In genomic region chr2:61425605-61426155, GRCh38 we compare ENCODE assay signal across 8 cellular contexts. TPM values are rescaled to one million over a fixed set of nuclear protein-coding genes. Genes with fewer than 3 reads are reported as not detected.
DNase-seq lines count a peak whose midpoint lies in the region; ATAC-seq lines count a peak whose summit lies in the region.

No MANE protein-coding gene starts in this region.

- H3K9me3 ChIP-seq in thymus (ENCODE audit: control insufficient read depth) = no peaks in the 10 kb centered on the region

- no peak for DNase-seq in activated naive CD4-positive, alpha-beta T cell treated with anti-CD3 and anti-CD28 coated beads, Interleukin-2, amount 10 ng/mL, durations not matched to agents 7 days and 5 days
- DNase-seq in activated naive CD4-positive, alpha-beta T cell treated with Interleukin-2 at 50 U/mL for 16 hours = no peak
- no peak for DNase-seq in activated naive CD8-positive, alpha-beta T cell treated with anti-CD3 and anti-CD28 coated beads, Interleukin-2, amount 10 ng/mL, durations not matched to agents 7 days and 5 days
- no peak for DNase-seq in DMS53 (lab: John Stamatoyannopoulos, UW)
- no peak for DNase-seq in G401 (ENCODE audit: low spot score)
- DNase-seq in T-helper 9 cell = no peak

- POLR2A ChIA-PET in activated naive CD8-positive, alpha-beta T cell treated with anti-CD3 and anti-CD28 coated beads, Interleukin-2, amount 10 ng/mL, durations not matched to agents 7 days and 5 days (lab: Charles Lee) = interaction anchor here (0.5 to 1.0 kb wide), 2 partner anchors 35 to 114 kb away, joined by 4 read pairs; no protein-coding TSS in a partner anchor

- peak overlapping the region; percentile 82 for H3K27ac Mint-ChIP-seq in activated naive CD4-positive, alpha-beta T cell treated with anti-CD3 and anti-CD28 coated beads, Interleukin-2, amount 10 ng/mL, durations not matched to agents 7 days and 5 days
- peak overlapping the region; percentile 88 for H3K27ac Mint-ChIP-seq in activated naive CD8-positive, alpha-beta T cell treated with anti-CD3 and anti-CD28 coated beads, Interleukin-2, amount 10 ng/mL, durations not matched to agents 7 days and 5 days

- peaks cover 54% of the 10 kb centered on the region for H3K4me1 Mint-ChIP-seq in activated naive CD4-positive, alpha-beta T cell treated with anti-CD3 and anti-CD28 coated beads, Interleukin-2, amount 10 ng/mL, durations not matched to agents 7 days and 5 days
- H3K4me1 Mint-ChIP-seq in activated naive CD8-positive, alpha-beta T cell treated with anti-CD3 and anti-CD28 coated beads, Interleukin-2, amount 10 ng/mL, durations not matched to agents 7 days and 5 days = peaks cover 45% of the 10 kb centered on the region

- H3K4me1 ChIP-seq in thymus (ENCODE audit: control insufficient read depth, insufficient read depth, low read length) = peaks cover 2% of the 10 kb centered on the region

- H3K9me3 Mint-ChIP-seq in activated naive CD4-positive, alpha-beta T cell treated with anti-CD3 and anti-CD28 coated beads, Interleukin-2, amount 10 ng/mL, durations not matched to agents 7 days and 5 days = no peaks in the 10 kb centered on the region
- no peaks in the 10 kb centered on the region for H3K9me3 Mint-ChIP-seq in activated naive CD8-positive, alpha-beta T cell treated with anti-CD3 and anti-CD28 coated beads, Interleukin-2, amount 10 ng/mL, durations not matched to agents 7 days and 5 days

- CTCF ChIA-PET in activated naive CD4-positive, alpha-beta T cell treated with anti-CD3 and anti-CD28 coated beads, Interleukin-2, amount 10 ng/mL, durations not matched to agents 7 days and 5 days (lab: Charles Lee) = interaction anchor here (0.6 to 2.1 kb wide), 14 partner anchors 10 to 609 kb away, joined by 3 to 8 read pairs (median 4); no protein-coding TSS in a partner anchor

- in situ Hi-C loops in G401 (cut with HindIII; ENCODE audit: low sequenced_read_pairs) = no loop called here

- H3K27me3 ChIP-seq in thymus (ENCODE audit: control insufficient read depth, insufficient read depth) = no peaks in the 10 kb centered on the region

- peak overlapping the region; percentile 27 for H3K27ac ChIP-seq in thymus (ENCODE audit: low read depth)

- ATAC-seq in HG03066 (IDR thresholded peaks at IDR 0.05; ENCODE audit: low read depth, unreplicated experiment) = peak; percentile 7
- peak; percentile 12 for ATAC-seq in activated naive CD8-positive, alpha-beta T cell treated with anti-CD3 and anti-CD28 coated beads, Interleukin-2, amount 10 ng/mL, durations not matched to agents 7 days and 5 days (ENCODE audit: low read depth)

- H3K4me3 Mint-ChIP-seq in activated naive CD4-positive, alpha-beta T cell treated with anti-CD3 and anti-CD28 coated beads, Interleukin-2, amount 10 ng/mL, durations not matched to agents 7 days and 5 days = no peak overlapping the region
- no peak overlapping the region for H3K4me3 Mint-ChIP-seq in activated naive CD8-positive, alpha-beta T cell treated with anti-CD3 and anti-CD28 coated beads, Interleukin-2, amount 10 ng/mL, durations not matched to agents 7 days and 5 days

- 94% methylated on average over 6 of the region's 6 CpGs for WGBS in thymus

- H3K4me3 ChIP-seq in thymus (ENCODE audit: low read length) = no peak overlapping the region

- H3K36me3 Mint-ChIP-seq in activated naive CD4-positive, alpha-beta T cell treated with anti-CD3 and anti-CD28 coated beads, Interleukin-2, amount 10 ng/mL, durations not matched to agents 7 days and 5 days = peaks cover 6% of the 10 kb centered on the region
- H3K36me3 Mint-ChIP-seq in activated naive CD8-positive, alpha-beta T cell treated with anti-CD3 and anti-CD28 coated beads, Interleukin-2, amount 10 ng/mL, durations not matched to agents 7 days and 5 days = no peaks in the 10 kb centered on the region

- no peaks in the 10 kb centered on the region for H3K36me3 ChIP-seq in thymus (ENCODE audit: control insufficient read depth, insufficient read depth)

- H3K27me3 Mint-ChIP-seq in activated naive CD4-positive, alpha-beta T cell treated with anti-CD3 and anti-CD28 coated beads, Interleukin-2, amount 10 ng/mL, durations not matched to agents 7 days and 5 days = no peaks in the 10 kb centered on the region
- no peaks in the 10 kb centered on the region for H3K27me3 Mint-ChIP-seq in activated naive CD8-positive, alpha-beta T cell treated with anti-CD3 and anti-CD28 coated beads, Interleukin-2, amount 10 ng/mL, durations not matched to agents 7 days and 5 days

RNA-seq across cellular contexts. Expression of gene USP34, which starts 45.2 kb away (rescaled TPM):
- total RNA-seq in activated naive CD8-positive, alpha-beta T cell treated with anti-CD3 and anti-CD28 coated beads, Interleukin-2, amount 10 ng/mL, durations not matched to agents 7 days and 5 days = 100 to 1,000 TPM; 109 to 111 TPM
- polyA plus RNA-seq in thymus = 102 TPM
- total RNA-seq in G401 (2014; rRNA removed; shearing (Covaris generic)) = 99.4 and 117 TPM in 2 replicates
